ENCODE assay signal across 8 cellular contexts in the genomic region with DNA sequence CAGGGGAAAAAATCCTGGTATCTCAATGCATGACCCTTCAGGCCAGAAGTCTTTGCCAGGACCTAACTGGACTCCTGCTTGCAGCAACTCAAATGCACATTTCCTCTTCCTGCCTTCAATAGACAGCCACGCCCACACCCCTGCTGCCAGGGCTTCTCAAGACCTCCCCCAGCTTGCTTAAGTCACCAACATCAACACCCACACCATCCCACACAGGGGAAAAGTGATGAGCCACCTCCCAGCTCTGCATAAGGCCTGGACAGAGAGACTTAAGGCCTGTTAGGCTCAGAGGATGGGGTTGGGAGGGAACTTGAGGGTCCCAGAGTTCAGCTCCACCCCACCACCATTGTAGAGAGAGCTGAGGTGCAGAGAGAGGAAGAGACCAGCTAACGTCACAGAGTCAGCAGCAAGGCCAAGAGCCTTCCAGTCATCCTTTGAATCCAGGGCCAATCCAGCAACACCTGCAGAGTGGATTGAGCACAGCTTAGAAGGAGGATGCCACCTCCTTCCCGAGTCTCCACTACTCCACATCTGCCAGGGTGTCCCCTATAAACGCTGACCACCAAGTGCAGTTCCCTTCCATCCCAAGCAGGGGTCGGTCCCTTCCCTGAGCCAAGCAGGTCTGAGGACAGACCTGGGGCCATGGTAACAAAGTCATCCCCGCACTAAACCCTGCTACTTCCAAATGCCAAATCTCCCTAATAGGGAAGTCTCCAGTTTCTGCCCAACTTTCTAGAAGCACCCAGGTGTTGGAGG. TPM values are rescaled to one million over a fixed set of nuclear protein-coding genes. Genes with fewer than 3 reads are reported as not detected.
A peak's percentile ranks its signal among the peaks of the same experiment; 100 is the strongest.
DNase-seq lines count a peak whose midpoint lies in the region; ATAC-seq and TF ChIP-seq lines count a peak whose summit lies in the region.

No MANE protein-coding gene starts in this region.

- H2BK5ac ChIP-seq in mesenchymal stem cell (ENCODE audit: low read depth, low read length, poor library complexity, severe bottlenecking) = no peak overlapping the region

- no peak overlapping the region for H2AK5ac ChIP-seq in mesenchymal stem cell (ENCODE audit: low read length, severe bottlenecking)

- no peaks in the 10 kb centered on the region for H3K27me3 ChIP-seq in CD8-positive, alpha-beta memory T cell (ENCODE audit: insufficient read depth, low read length, poor library complexity, severe bottlenecking)
- H3K27me3 ChIP-seq in mesenchymal stem cell (ENCODE audit: control insufficient read depth in 1 of 2, insufficient read depth in 1 of 2, low read length in 2 of 2) = no peaks in the 10 kb centered on the region

- H3K4me1 ChIP-seq in CD8-positive, alpha-beta memory T cell (ENCODE audit: insufficient read depth, low read length) = peaks cover 41% of the 10 kb centered on the region
- peaks cover 9% of the 10 kb centered on the region for H3K4me1 ChIP-seq in mesenchymal stem cell (ENCODE audit: control insufficient read depth, insufficient read depth, low read depth, low read length)

- no peak overlapping the region for H3K14ac ChIP-seq in mesenchymal stem cell (ENCODE audit: low read length in 2 of 2)

- no peak overlapping the region for H3K9ac ChIP-seq in mesenchymal stem cell (ENCODE audit: low read length)

- CTCF ChIA-PET in CD8-positive, alpha-beta memory T cell (lab: Charles Lee) = interaction anchor here (0.6 to 1.2 kb wide), 5 partner anchors 22 to 151 kb away, joined by 3 to 6 read pairs (median 3); no protein-coding TSS in a partner anchor
- CTCF ChIA-PET in activated B cell treated with CpG ODN at 0.5 μM for 24 hours (lab: Charles Lee) = interaction anchor here (1.2 kb wide), 3 partner anchors 31 to 138 kb away, joined by 4 to 7 read pairs (median 4); a partner anchor contains a TSS

- peak overlapping the region; percentile 11 for H2BK120ac ChIP-seq in mesenchymal stem cell (ENCODE audit: low read depth, low read length)

- H3K9me3 Mint-ChIP-seq in CD8-positive, alpha-beta memory T cell = no peaks in the 10 kb centered on the region
- no peaks in the 10 kb centered on the region for H3K9me3 Mint-ChIP-seq in activated B cell treated with CpG ODN at 0.5 μM for 24 hours
- H3K9me3 Mint-ChIP-seq in stimulated activated memory B cell treated with anti-CD40 and anti-IgM and Interleukin-4, amounts not matched to agents 10 μg/mL and 1 μg/mL and 100 μg/mL, for 72 hours = no peaks in the 10 kb centered on the region

- H3K23ac ChIP-seq in mesenchymal stem cell (ENCODE audit: low read length in 2 of 2) = no peak overlapping the region

- POLR2A ChIA-PET in CD8-positive, alpha-beta memory T cell (lab: Charles Lee) = interaction anchor here (0.6 to 1.5 kb wide), 2 partner anchors 38 to 96 kb away, joined by 5 to 6 read pairs; a partner anchor contains a TSS
- POLR2A ChIA-PET in activated B cell treated with CpG ODN at 0.5 μM for 24 hours (lab: Charles Lee) = interaction anchor here (0.5 to 2.1 kb wide), 8 partner anchors 8 to 96 kb away, joined by 3 to 17 read pairs (median 3); a partner anchor contains a TSS

- H3K79me1 ChIP-seq in mesenchymal stem cell (replicated peaks; ENCODE audit: low read length, poor library complexity, severe bottlenecking) = no peaks in the 10 kb centered on the region

- peak; percentile 47 for ATAC-seq in HG03442 (IDR thresholded peaks at IDR 0.05; ENCODE audit: unreplicated experiment)
- peak; percentile 54 for ATAC-seq in activated B cell treated with CpG ODN at 0.5 μM for 24 hours (ENCODE audit: low read depth)
- ATAC-seq in stimulated activated memory B cell treated with anti-CD40 and anti-IgM and Interleukin-4, amounts not matched to agents 10 μg/mL and 1 μg/mL and 100 μg/mL, for 72 hours = peak; percentile 59

- H3K27ac ChIP-seq in CD8-positive, alpha-beta memory T cell (ENCODE audit: low read depth, low read length) = peak overlapping the region; percentile 20
- H3K27ac ChIP-seq in mesenchymal stem cell (ENCODE audit: low read length, poor library complexity, severe bottlenecking) = no peak overlapping the region

- no peak overlapping the region for H3K4me2 ChIP-seq in mesenchymal stem cell (ENCODE audit: low read length, poor library complexity, severe bottlenecking)

- H3K27me3 Mint-ChIP-seq in CD8-positive, alpha-beta memory T cell = no peaks in the 10 kb centered on the region
- H3K27me3 Mint-ChIP-seq in activated B cell treated with CpG ODN at 0.5 μM for 24 hours = no peaks in the 10 kb centered on the region
- no peaks in the 10 kb centered on the region for H3K27me3 Mint-ChIP-seq in stimulated activated memory B cell treated with anti-CD40 and anti-IgM and Interleukin-4, amounts not matched to agents 10 μg/mL and 1 μg/mL and 100 μg/mL, for 72 hours

- peak overlapping the region; percentile 75 for H2BK15ac ChIP-seq in mesenchymal stem cell (ENCODE audit: low read depth, poor library complexity, severe bottlenecking)

- intact Hi-C loops in activated B cell treated with CpG ODN at 0.5 μM for 24 hours (cut with micrococcal nuclease) = loop anchor here (10.0 kb wide), 1 partner anchor 544 kb away; a partner anchor contains a TSS

- H4K91ac ChIP-seq in mesenchymal stem cell (ENCODE audit: low read length) = peak overlapping the region; percentile 4

- H3K4me1 Mint-ChIP-seq in CD8-positive, alpha-beta memory T cell = peaks cover 41 to 67% (median 56%) of the 10 kb centered on the region in 3 donors
- H3K4me1 Mint-ChIP-seq in activated B cell treated with CpG ODN at 0.5 μM for 24 hours = peaks cover 66% of the 10 kb centered on the region
- peaks cover 64% of the 10 kb centered on the region for H3K4me1 Mint-ChIP-seq in stimulated activated memory B cell treated with anti-CD40 and anti-IgM and Interleukin-4, amounts not matched to agents 10 μg/mL and 1 μg/mL and 100 μg/mL, for 72 hours

- H3K4me3 Mint-ChIP-seq in CD8-positive, alpha-beta memory T cell = peak overlapping the region; percentile 6 to 76 (median 60)
- peak overlapping the region; percentile 91 for H3K4me3 Mint-ChIP-seq in activated B cell treated with CpG ODN at 0.5 μM for 24 hours
- peak overlapping the region; percentile 94 for H3K4me3 Mint-ChIP-seq in stimulated activated memory B cell treated with anti-CD40 and anti-IgM and Interleukin-4, amounts not matched to agents 10 μg/mL and 1 μg/mL and 100 μg/mL, for 72 hours

- peak overlapping the region; percentile 16 for H3K4me3 ChIP-seq in CD8-positive, alpha-beta memory T cell (ENCODE audit: low read length)
- no peak overlapping the region for H3K4me3 ChIP-seq in mesenchymal stem cell (ENCODE audit: insufficient read depth in 1 of 2, low read depth in 1 of 2, low read length in 2 of 2)

- DNase-seq in CD8-positive, alpha-beta memory T cell = peak; percentile 60 to 84 (median 65)
- DNase-seq in activated B cell treated with CpG ODN at 0.5 μM for 24 hours (peak; percentile 43), mesenchymal stem cell (peak; percentile 74), NCI-H526 (lab: John Stamatoyannopoulos, UW) (no peak), DMS114 treated with DMSO at 0.1 percent for 48 hours (lab: John Stamatoyannopoulos, UW; ENCODE audit: unreplicated experiment) (no peak)
- peak; percentile 65 for DNase-seq in central memory CD4-positive, alpha-beta T cell

- H3K27ac Mint-ChIP-seq in CD8-positive, alpha-beta memory T cell = peak overlapping the region; percentile 86 to 96 (median 90)
- peak overlapping the region; percentile 80 for H3K27ac Mint-ChIP-seq in activated B cell treated with CpG ODN at 0.5 μM for 24 hours
- H3K27ac Mint-ChIP-seq in stimulated activated memory B cell treated with anti-CD40 and anti-IgM and Interleukin-4, amounts not matched to agents 10 μg/mL and 1 μg/mL and 100 μg/mL, for 72 hours = peak overlapping the region; percentile 96

- peak overlapping the region; percentile 25 to 29 for H3K18ac ChIP-seq in mesenchymal stem cell (ENCODE audit: low read depth in 1 of 2, low read length in 2 of 2)

- peak overlapping the region; percentile 8 for H4K8ac ChIP-seq in mesenchymal stem cell (ENCODE audit: low read length)

- H3K36me3 ChIP-seq in CD8-positive, alpha-beta memory T cell (ENCODE audit: insufficient read depth, low read length) = peaks cover 4% of the 10 kb centered on the region
- H3K36me3 ChIP-seq in mesenchymal stem cell (ENCODE audit: control insufficient read depth in 1 of 2, insufficient read depth in 2 of 2, low read depth in 1 of 2, low read length in 2 of 2) = peaks cover 15 to 21% of the 10 kb centered on the region in 2 experiments

- WGBS in mesenchymal stem cell = 73% methylated on average over 6 of the region's 6 CpGs

- TF ChIP-seq CTCF in activated B cell treated with CpG ODN at 0.5 μM for 24 hours (IDR thresholded peaks at IDR 0.05) = no peak

- peaks cover 4 to 55% (median 8%) of the 10 kb centered on the region in 3 donors for H3K36me3 Mint-ChIP-seq in CD8-positive, alpha-beta memory T cell
- peaks cover 65% of the 10 kb centered on the region for H3K36me3 Mint-ChIP-seq in activated B cell treated with CpG ODN at 0.5 μM for 24 hours (ENCODE audit: low read depth)
- H3K36me3 Mint-ChIP-seq in stimulated activated memory B cell treated with anti-CD40 and anti-IgM and Interleukin-4, amounts not matched to agents 10 μg/mL and 1 μg/mL and 100 μg/mL, for 72 hours = peaks cover 51% of the 10 kb centered on the region

- H2BK12ac ChIP-seq in mesenchymal stem cell (ENCODE audit: low read length in 2 of 2) = peak overlapping the region in 1 of 2 experiments; percentile 48

- H3K9me3 ChIP-seq in CD8-positive, alpha-beta memory T cell (ENCODE audit: low read length) = no peaks in the 10 kb centered on the region
- H3K9me3 ChIP-seq in mesenchymal stem cell (ENCODE audit: control insufficient read depth, low read length) = no peaks in the 10 kb centered on the region

- H2AFZ ChIP-seq in mesenchymal stem cell (ENCODE audit: low read depth, low read length) = no peak overlapping the region

- H3K4ac ChIP-seq in mesenchymal stem cell (ENCODE audit: low read depth in 1 of 2, low read length in 2 of 2) = no peak overlapping the region

RNA-seq across cellular contexts. Expression of a gene that starts 50.0 kb away (rescaled TPM):
- 10 to 100 TPM; 63.2 to 64.0 TPM for total RNA-seq in CD8-positive, alpha-beta memory T cell
- polyA plus RNA-seq in CD8-positive, alpha-beta memory T cell = 18.3 TPM
- total RNA-seq in activated B cell treated with CpG ODN at 0.5 μM for 24 hours = 197 and 236 TPM in 2 replicates
- polyA plus RNA-seq in mesenchymal stem cell (2013, experiment 1 of 2) = 15.0 TPM
- 13.5 TPM for polyA plus RNA-seq in mesenchymal stem cell (2013, experiment 2 of 2)

Comparison
In these comparisons a context has a peak if more than half of its experiments do, and no peak if none do; other contexts are left out.
1. DNase-seq: peak in CD8-positive, alpha-beta memory T cell (5 of 5), activated B cell treated with CpG ODN at 0.5 μM for 24 hours (single experiment), central memory CD4-positive, alpha-beta T cell (single experiment) and mesenchymal stem cell (single experiment); none in NCI-H526 (0 of 2) and DMS114 treated with DMSO at 0.1 percent for 48 hours (single experiment).
2. Peak in every context shown above with its lines, with median percentiles within 50 percentile points of each other: H3K27ac Mint-ChIP-seq, H3K4me3 Mint-ChIP-seq and ATAC-seq.